8 cellular contexts compared by ENCODE assay signal in genomic region chr16:70529051-70529777, GRCh38. TPM values are rescaled to one million over a fixed set of nuclear protein-coding genes. Genes with fewer than 3 reads are reported as not detected.
A peak's percentile ranks its signal among the peaks of the same experiment; 100 is the strongest.
DNase-seq lines count a peak whose midpoint lies in the region; TF ChIP-seq lines count a peak whose summit lies in the region.

No MANE protein-coding gene starts in this region.

- H3K23ac ChIP-seq in trophoblast cell (ENCODE audit: low read length), result no peak overlapping the region

- in situ Hi-C loops in SK-MEL-5 (cut with HindIII; ENCODE audit: low pct_unique_long_range_greater_than_20kb, low sequenced_read_pairs), result no loop called here

- DNase-seq in AG09319 (ENCODE audit: extremely low read depth, low read depth) (peak; percentile 46), GM12865 (ENCODE audit: low read depth) (peak; percentile 37), SK-MEL-5 (ENCODE audit: low read depth, low spot score) (peak; percentile 65), epithelial cell of esophagus (ENCODE audit: low read depth) (peak; percentile 70), trophoblast cell (peak in 1 of 2 donors; percentile 68), GOT3 (lab: John Stamatoyannopoulos, UW) (no peak), DMS79 treated with DMSO at 0.1 percent for 48 hours (lab: John Stamatoyannopoulos, UW) (no peak)
- no peak for DNase-seq in effector memory CD4-positive, alpha-beta T cell

- no peak overlapping the region for H4K8ac ChIP-seq in trophoblast cell (ENCODE audit: low read depth, low read length)

- H3K36me3 ChIP-seq in trophoblast cell (ENCODE audit: control insufficient read depth in 1 of 2, insufficient read depth in 2 of 2, low read length in 2 of 2), result peaks cover 39 to 55% of the 10 kb centered on the region in 2 experiments
- peaks cover 59% of the 10 kb centered on the region for H3K36me3 ChIP-seq in effector memory CD4-positive, alpha-beta T cell (ENCODE audit: control insufficient read depth, insufficient read depth, low read length)

- H2AFZ ChIP-seq in trophoblast cell (ENCODE audit: insufficient read depth, low read length, poor library complexity), result no peak overlapping the region

- H3K9me3 ChIP-seq in trophoblast cell (ENCODE audit: insufficient read depth, low read depth, low read length), result no peaks in the 10 kb centered on the region
- H3K9me3 ChIP-seq in effector memory CD4-positive, alpha-beta T cell (ENCODE audit: control insufficient read depth, low read length), result no peaks in the 10 kb centered on the region

- no CpG with 5 or more reads among the region's 8 CpGs for WGBS in trophoblast cell (ENCODE audit: extremely low coverage, insufficient coverage, insufficient read length)

- no peak overlapping the region for H3K27ac ChIP-seq in trophoblast cell (ENCODE audit: low read depth, low read length)
- H3K27ac ChIP-seq in effector memory CD4-positive, alpha-beta T cell (ENCODE audit: insufficient read depth, low read length, poor library complexity, severe bottlenecking), result no peak overlapping the region

- H3K9ac ChIP-seq in trophoblast cell (ENCODE audit: low read length), result no peak overlapping the region

- no peaks in the 10 kb centered on the region for H3K27me3 ChIP-seq in trophoblast cell (ENCODE audit: insufficient read depth, low read length)
- no peaks in the 10 kb centered on the region for H3K27me3 ChIP-seq in effector memory CD4-positive, alpha-beta T cell (replicated peaks; ENCODE audit: control insufficient read depth, insufficient read depth, low read length, poor library complexity, severe bottlenecking)

- H2AK5ac ChIP-seq in trophoblast cell (ENCODE audit: low read length), result no peak overlapping the region

- H4K91ac ChIP-seq in trophoblast cell (ENCODE audit: low read depth, low read length), result no peak overlapping the region

- H3K79me1 ChIP-seq in trophoblast cell (ENCODE audit: low read length), result no peaks in the 10 kb centered on the region

- no peak overlapping the region for H4K12ac ChIP-seq in trophoblast cell (ENCODE audit: low read depth, low read length)

- no peak overlapping the region for H3K4me3 ChIP-seq in GM12865 (ENCODE audit: low read depth, low read length)
- H3K4me3 ChIP-seq in epithelial cell of esophagus (ENCODE audit: low read length), result no peak overlapping the region
- H3K4me3 ChIP-seq in trophoblast cell (ENCODE audit: low read depth, low read length), result no peak overlapping the region
- no peak overlapping the region for H3K4me3 ChIP-seq in effector memory CD4-positive, alpha-beta T cell (ENCODE audit: insufficient read depth, low read depth, low read length, poor library complexity, severe bottlenecking)

- no peak overlapping the region for H2BK5ac ChIP-seq in trophoblast cell (ENCODE audit: low read depth, low read length, poor library complexity)

- peaks cover 19% of the 10 kb centered on the region for H3K79me2 ChIP-seq in trophoblast cell (ENCODE audit: control insufficient read depth, insufficient read depth, low read length, poor library complexity)

- TF ChIP-seq CTCF in AG09319 (IDR thresholded peaks at IDR 0.05; ENCODE audit: low read depth, low read length) (peak; percentile 56), GM12865 (IDR thresholded peaks at IDR 0.05; ENCODE audit: insufficient read depth, low read depth, low read length, missing control alignments) (peak; percentile 33), epithelial cell of esophagus (IDR thresholded peaks at IDR 0.05; ENCODE audit: insufficient read depth, low read depth, low read length, missing control alignments) (peak; percentile 44)

- peaks cover 3 to 5% of the 10 kb centered on the region in 2 experiments for H3K4me1 ChIP-seq in trophoblast cell (ENCODE audit: control insufficient read depth in 1 of 2, insufficient read depth in 2 of 2, low read length in 2 of 2)
- peaks cover 32% of the 10 kb centered on the region for H3K4me1 ChIP-seq in effector memory CD4-positive, alpha-beta T cell (ENCODE audit: control insufficient read depth, insufficient read depth, low read length, poor library complexity, severe bottlenecking)

- peak overlapping the region; percentile 40 for H3K4ac ChIP-seq in trophoblast cell (ENCODE audit: low read depth, low read length)

- no peak overlapping the region for H2BK12ac ChIP-seq in trophoblast cell (ENCODE audit: low read length)

- H2BK120ac ChIP-seq in trophoblast cell (ENCODE audit: insufficient read depth, low read length, poor library complexity), result no peak overlapping the region

- H3K4me2 ChIP-seq in trophoblast cell (ENCODE audit: low read length), result no peak overlapping the region

- H3K18ac ChIP-seq in trophoblast cell (ENCODE audit: low read length), result no peak overlapping the region

- H3K14ac ChIP-seq in trophoblast cell (ENCODE audit: low read length), result no peak overlapping the region

RNA-seq across cellular contexts. Expression of gene SF3B3, which starts 5.6 kb away (rescaled TPM):
- 187 and 191 TPM in 2 replicates for total RNA-seq in SK-MEL-5 (2014; rRNA removed; shearing (Covaris generic))
- polyA plus RNA-seq in SK-MEL-5 (2015; cell fraction: cytosol; rRNA removed), result 191 and 217 TPM in 2 replicates
- polyA plus RNA-seq in SK-MEL-5 (2015; cell fraction: nucleus; rRNA removed), result 244 and 267 TPM in 2 replicates
- polyA plus RNA-seq in trophoblast cell (2013), result 99.0 and 104 TPM in 2 replicates

RNA-seq across cellular contexts. Expression of gene COG4, which starts 5.9 kb away (rescaled TPM):
- total RNA-seq in SK-MEL-5 (2014; rRNA removed; shearing (Covaris generic)), result 41.2 and 46.2 TPM in 2 replicates
- polyA plus RNA-seq in SK-MEL-5 (2015; cell fraction: cytosol; rRNA removed), result 38.2 and 48.5 TPM in 2 replicates
- polyA plus RNA-seq in SK-MEL-5 (2015; cell fraction: nucleus; rRNA removed), result 168 and 191 TPM in 2 replicates
- 29.4 and 29.5 TPM in 2 replicates for polyA plus RNA-seq in trophoblast cell (2013)

Comparison
In these comparisons a context has a peak if more than half of its experiments do, and no peak if none do; other contexts are left out.
1. DNase-seq: peak in AG09319 (single experiment), GM12865 (single experiment), SK-MEL-5 (single experiment) and epithelial cell of esophagus (single experiment); none in GOT3 (single experiment), DMS79 treated with DMSO at 0.1 percent for 48 hours (single experiment) and effector memory CD4-positive, alpha-beta T cell (0 of 3).
2. Peak in every context shown above with its lines, with median percentiles within 50 percentile points of each other: CTCF ChIP-seq.